Comparison of ENCODE assay signal across 10 cellular contexts in the genomic region with DNA sequence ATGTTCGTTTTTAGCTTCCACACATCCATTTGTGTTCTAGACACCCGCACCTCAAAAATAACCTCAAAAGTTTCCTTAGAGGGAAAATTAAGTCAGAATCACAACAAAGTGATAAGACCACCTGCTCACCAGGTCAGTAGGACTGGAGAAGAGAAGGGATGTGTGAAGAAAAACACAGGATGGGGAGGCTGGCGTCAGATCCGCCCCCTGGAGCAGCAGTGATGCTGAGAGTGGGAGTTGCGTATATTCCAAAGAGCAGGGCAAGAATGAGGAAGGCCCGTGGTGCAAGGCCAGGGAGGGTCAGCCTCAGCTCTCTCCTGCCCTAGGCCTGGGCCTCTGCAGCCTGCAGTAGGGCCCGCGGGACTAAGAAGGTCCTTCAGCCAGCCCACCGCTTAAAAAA. TPM values are rescaled to one million over a fixed set of nuclear protein-coding genes. Genes with fewer than 3 reads are reported as not detected.
"Had no signal": no experiment of that assay in that cellular context is flagged by ENCODE, and none has a peak within 500 bp of the region (broad histone marks: within the 10 kb centered on the region; RNA-seq: fewer than 3 reads in every experiment).

No MANE protein-coding gene starts in this region.

- H3K9me3 ChIP-seq: HAP-1 had no signal

- H3K4me1 ChIP-seq: HAP-1 had no signal

- H3K4me3 Mint-ChIP-seq: H9, HFFc6 had no signal

- FAIRE-seq: H1, H54 had no signal

- H2AFZ ChIP-seq: GM23248 had no signal

- DNase-seq: GM23248, GOT3, H7, H9, HCEC 1CT, HFFc6 had no signal

- H3K27ac Mint-ChIP-seq: H9, HFFc6 had no signal

- H3K9ac ChIP-seq: GM23248 had no signal

- H3K27ac ChIP-seq: GM23248 had no signal

- H3K4me3 ChIP-seq: GM23248, HAP-1 had no signal

- ATAC-seq: HCT116 had no signal

- H3K36me3 ChIP-seq: HAP-1 had no signal

RNA-seq across cellular contexts. Expression of a gene that starts 28.7 kb away (rescaled TPM):
- total RNA-seq: GM23248, HFFc6 had no signal
- polyA plus RNA-seq: GM23248 had no signal
